30 cellular contexts compared by ENCODE assay signal in the genomic region with DNA sequence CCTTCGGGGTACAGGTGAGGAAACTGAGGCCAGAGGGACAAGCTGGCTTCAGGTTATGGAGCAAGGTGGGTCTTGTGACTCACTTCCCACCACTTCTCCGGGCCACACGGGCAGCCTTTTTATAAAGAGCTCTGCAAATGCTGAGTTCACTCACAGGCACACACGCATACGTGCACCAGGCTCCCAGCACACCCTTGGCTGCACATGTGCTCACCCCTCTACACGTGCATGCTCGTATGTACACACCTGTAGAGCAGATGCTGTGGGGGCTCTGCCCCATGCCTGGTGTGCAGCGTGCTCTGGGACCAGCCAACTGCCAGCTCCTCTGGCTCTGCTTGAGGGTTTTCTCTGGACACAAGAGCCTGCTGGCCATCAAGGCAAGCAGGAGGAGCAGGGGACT. TPM values are rescaled to one million over a fixed set of nuclear protein-coding genes. Genes with fewer than 3 reads are reported as not detected.
"Had no signal": no experiment of that assay in that cellular context is flagged by ENCODE, and none has a peak within 500 bp of the region (broad histone marks: within the 10 kb centered on the region; RNA-seq: fewer than 3 reads in every experiment).

No MANE protein-coding gene starts in this region.

- H3K4me1 ChIP-seq: left lung, lower lobe of right lung, parathyroid adenoma, right lobe of liver, tibial nerve, uterus had no signal

- H3K9me3 ChIP-seq: left lung, lower lobe of right lung, right atrium auricular region, right lobe of liver, tibial nerve, uterus had no signal

- H3K27me3 ChIP-seq: right atrium auricular region, right lobe of liver, tibial nerve, uterus had no signal

- H3K27ac Mint-ChIP-seq: immature natural killer cell; mesothelial cell of epicardium; naive B cell; natural killer cell; nephron progenitor cell; progenitor cell of endocrine pancreas; stimulated activated memory B cell treated with anti-CD40 and anti-IgM and Interleukin-4, amounts not matched to agents 10 μg/mL and 1 μg/mL and 100 μg/mL, for 72 hours; stimulated activated naive CD8-positive, alpha-beta T cell treated with anti-CD3 and anti-CD28 coated beads, Interleukin-15, amount 100 ng/mL, for 72 hours; type B pancreatic cell had no signal

- H3K36me3 Mint-ChIP-seq: immature natural killer cell; naive B cell; natural killer cell; stimulated activated memory B cell treated with anti-CD40 and anti-IgM and Interleukin-4, amounts not matched to agents 10 μg/mL and 1 μg/mL and 100 μg/mL, for 72 hours; type B pancreatic cell had no signal

- H3K4me2 ChIP-seq: smooth muscle cell had no signal

- H3K4me1 Mint-ChIP-seq: immature natural killer cell; naive B cell; natural killer cell; stimulated activated memory B cell treated with anti-CD40 and anti-IgM and Interleukin-4, amounts not matched to agents 10 μg/mL and 1 μg/mL and 100 μg/mL, for 72 hours; stimulated activated naive CD8-positive, alpha-beta T cell treated with anti-CD3 and anti-CD28 coated beads, Interleukin-15, amount 100 ng/mL, for 72 hours had no signal

- H3K4me3 ChIP-seq: left lung, lower lobe of right lung, right atrium auricular region, right lobe of liver, smooth muscle cell, tibial nerve, uterus had no signal

- H3K36me3 ChIP-seq: left lung, lower lobe of right lung, right lobe of liver, tibial nerve, uterus had no signal

- H3K9me3 Mint-ChIP-seq: mesothelial cell of epicardium; naive B cell; natural killer cell; nephron progenitor cell; stimulated activated memory B cell treated with anti-CD40 and anti-IgM and Interleukin-4, amounts not matched to agents 10 μg/mL and 1 μg/mL and 100 μg/mL, for 72 hours; stimulated activated naive CD8-positive, alpha-beta T cell treated with anti-CD3 and anti-CD28 coated beads, Interleukin-15, amount 100 ng/mL, for 72 hours; type B pancreatic cell had no signal

- H3K4me3 Mint-ChIP-seq: immature natural killer cell; mesothelial cell of epicardium; naive B cell; natural killer cell; nephron progenitor cell; stimulated activated memory B cell treated with anti-CD40 and anti-IgM and Interleukin-4, amounts not matched to agents 10 μg/mL and 1 μg/mL and 100 μg/mL, for 72 hours; stimulated activated naive CD8-positive, alpha-beta T cell treated with anti-CD3 and anti-CD28 coated beads, Interleukin-15, amount 100 ng/mL, for 72 hours; type B pancreatic cell had no signal

- H3K27ac ChIP-seq: left lung, lower lobe of right lung, parathyroid adenoma, right atrium auricular region, right lobe of liver, tibial nerve, uterus had no signal

- H2AFZ ChIP-seq: parathyroid adenoma had no signal

- DNase-seq: hypothalamus; immature natural killer cell; left colon; left lung; lower lobe of right lung; mammary epithelial cell; mesenchymal stem cell; naive B cell; natural killer cell; nephron progenitor cell; nucleus accumbens; stimulated activated CD4-positive, alpha-beta T cell treated with anti-CD3 and anti-CD28 coated beads, Interleukin-1b, Interleukin-23, amount 100 ng/mL, for 48 hours; stimulated activated CD4-positive, alpha-beta T cell treated with anti-CD3 and anti-CD28 coated beads, Interleukin-2, amount 100 ng/mL, for 48 hours; stimulated activated CD4-positive, alpha-beta T cell treated with anti-CD3 and anti-CD28 coated beads, Interleukin-4, amount 100 ng/mL, for 4 hours; stimulated activated CD8-positive, alpha-beta memory T cell treated with anti-CD3 and anti-CD28 coated beads, Interleukin-4, amount 100 ng/mL, for 48 hours; stimulated activated naive CD4-positive, alpha-beta T cell treated with Interleukin-2 at 50 U/mL for 16 hours; stimulated activated naive CD8-positive, alpha-beta T cell treated with anti-CD3 and anti-CD28 coated beads, Interleukin-15, amount 100 ng/mL, for 72 hours; substantia nigra; uterus had no signal

- H3K79me2 ChIP-seq: parathyroid adenoma had no signal

- H3K9ac ChIP-seq: parathyroid adenoma had no signal

RNA-seq across cellular contexts. Expression of a gene that starts 29.1 kb away (rescaled TPM):
- total RNA-seq: mononuclear cell, skeletal muscle tissue had no signal
- polyA plus RNA-seq: immature natural killer cell had no signal
